8 cellular contexts compared by ENCODE assay signal in the genomic region with DNA sequence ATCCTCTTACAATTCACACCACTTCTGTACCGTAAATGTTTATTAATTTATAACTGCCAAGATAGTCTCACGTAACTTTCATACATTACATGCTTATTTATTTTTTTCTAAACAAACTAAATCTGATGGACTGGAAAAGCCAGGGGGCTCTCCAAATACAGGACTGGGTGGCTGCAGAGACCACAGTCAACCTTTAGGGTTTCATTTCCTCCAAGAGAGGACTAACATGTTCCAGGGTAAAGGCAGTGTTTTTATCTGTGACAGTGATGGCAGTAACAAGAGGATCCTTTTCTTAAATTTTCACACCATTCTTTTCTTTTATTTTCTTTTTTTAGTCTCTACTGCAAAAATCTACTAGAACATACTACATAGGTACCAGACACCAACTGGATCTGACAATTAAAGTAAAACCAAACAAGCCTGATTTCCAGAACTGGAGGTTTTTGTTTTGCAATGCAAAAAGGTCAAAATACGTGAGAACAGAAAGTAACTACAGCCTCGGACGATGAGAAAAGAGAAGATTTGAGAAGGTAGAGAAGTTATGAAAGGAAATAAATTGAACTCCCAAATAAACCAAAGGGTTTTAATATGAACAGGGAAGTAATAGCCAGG. TPM values are rescaled to one million over a fixed set of nuclear protein-coding genes. Genes with fewer than 3 reads are reported as not detected.
A peak's percentile ranks its signal among the peaks of the same experiment; 100 is the strongest.
DNase-seq lines count a peak whose midpoint lies in the region; ATAC-seq and TF ChIP-seq lines count a peak whose summit lies in the region.

No MANE protein-coding gene starts in this region.

- ATAC-seq in GM18909 (IDR thresholded peaks at IDR 0.05; ENCODE audit: poor library complexity, unreplicated experiment) (peak; percentile 41), HG03159 (IDR thresholded peaks at IDR 0.05; ENCODE audit: unreplicated experiment) (peak; percentile 42), WTC11 (no peak)

- H3K27me3 ChIP-seq in BLaER1 (no peaks in the 10 kb centered on the region), spleen (replicated peaks in 1 of 7) (no peaks in the 10 kb centered on the region)

- H3K4me3 ChIP-seq in BLaER1, result peak overlapping the region; percentile 80
- peak overlapping the region; percentile 61 to 87 (median 68) for H3K4me3 ChIP-seq in spleen

- H3K27me3 Mint-ChIP-seq in WTC11 (ENCODE audit: low read depth), result no peaks in the 10 kb centered on the region

- peak overlapping the region; percentile 75 for H3K4me2 ChIP-seq in BLaER1

- H3K27ac ChIP-seq in BLaER1, result no peak overlapping the region
- peak overlapping the region; percentile 89 to 97 (median 95) for H3K27ac ChIP-seq in spleen

- H3K9me3 ChIP-seq in BLaER1 (no peaks in the 10 kb centered on the region), spleen (no peaks in the 10 kb centered on the region)

- peak overlapping the region; percentile 98 for H3K27ac Mint-ChIP-seq in WTC11

- H3K36me3 Mint-ChIP-seq in WTC11, result no peaks in the 10 kb centered on the region

- 20 to 32% (median 24%) methylated on average over 5 of the region's 5 CpGs for WGBS in spleen, 5 donors

- peak overlapping the region; percentile 83; the same call in 1 of the 2 replicates for H3K9ac ChIP-seq in BLaER1

- DNase-seq in WTC11 (ENCODE audit: low spot score) (no peak), hepatic stellate cell (ENCODE audit: low spot score) (peak; percentile 6), spleen (no peak), NCI-H526 treated with DMSO at 0.1 percent for 48 hours (lab: John Stamatoyannopoulos, UW) (no peak)
- no peak for DNase-seq in stimulated activated CD4-positive, alpha-beta T cell treated with anti-CD3 and anti-CD28 coated beads, Interleukin-1b, Interleukin-23, amount 100 ng/mL, for 48 hours

- H3K4me1 Mint-ChIP-seq in WTC11, result peaks cover 38% of the 10 kb centered on the region

- H3K4me3 Mint-ChIP-seq in WTC11, result peak overlapping the region; percentile 89

- intact Hi-C loops in spleen (cut with DNase I; ENCODE audit: low total_unique reads), result no loop called here

- CTCF ChIA-PET in WTC11 (lab: Charles Lee), result interaction anchor here (0.5 to 2.3 kb wide), 7 partner anchors 10 to 1160 kb away, joined by 3 to 14 read pairs (median 8); a partner anchor contains a TSS

- TF ChIP-seq POLR2A in spleen (IDR thresholded peaks at IDR 0.05), result peak in 1 of 3 donors; percentile 20

- H3K4me1 ChIP-seq in BLaER1, result peaks cover 6% of the 10 kb centered on the region; the same call in 1 of the 2 replicates
- H3K4me1 ChIP-seq in spleen, result peaks cover 19 to 65% (median 52%) of the 10 kb centered on the region in 6 donors

- TF ChIP-seq CTCF in WTC11 (IDR thresholded peaks at IDR 0.05) (no peak), spleen (IDR thresholded peaks at IDR 0.05 in 8 of 11, conservative IDR thresholded peaks at IDR 0.05 in 3 of 11) (peak in 8 of 11 experiments; percentile 14 to 35 (median 22))

- peaks cover 21% of the 10 kb centered on the region for H4K20me1 ChIP-seq in BLaER1

- H3K9me3 Mint-ChIP-seq in WTC11, result peaks cover 11% of the 10 kb centered on the region

- H3K36me3 ChIP-seq in BLaER1, result no peaks in the 10 kb centered on the region
- no peaks in the 10 kb centered on the region for H3K36me3 ChIP-seq in spleen

- POLR2A ChIA-PET in WTC11 (lab: Charles Lee), result interaction anchor here (0.5 kb wide), 1 partner anchor 617 kb away, joined by 3 read pairs; a partner anchor contains a TSS

TF ChIP-seq in WTC11, 78 proteins besides CTCF, POLR2A, EP300 and RAD21:
- TF ChIP-seq, protein P1, sequence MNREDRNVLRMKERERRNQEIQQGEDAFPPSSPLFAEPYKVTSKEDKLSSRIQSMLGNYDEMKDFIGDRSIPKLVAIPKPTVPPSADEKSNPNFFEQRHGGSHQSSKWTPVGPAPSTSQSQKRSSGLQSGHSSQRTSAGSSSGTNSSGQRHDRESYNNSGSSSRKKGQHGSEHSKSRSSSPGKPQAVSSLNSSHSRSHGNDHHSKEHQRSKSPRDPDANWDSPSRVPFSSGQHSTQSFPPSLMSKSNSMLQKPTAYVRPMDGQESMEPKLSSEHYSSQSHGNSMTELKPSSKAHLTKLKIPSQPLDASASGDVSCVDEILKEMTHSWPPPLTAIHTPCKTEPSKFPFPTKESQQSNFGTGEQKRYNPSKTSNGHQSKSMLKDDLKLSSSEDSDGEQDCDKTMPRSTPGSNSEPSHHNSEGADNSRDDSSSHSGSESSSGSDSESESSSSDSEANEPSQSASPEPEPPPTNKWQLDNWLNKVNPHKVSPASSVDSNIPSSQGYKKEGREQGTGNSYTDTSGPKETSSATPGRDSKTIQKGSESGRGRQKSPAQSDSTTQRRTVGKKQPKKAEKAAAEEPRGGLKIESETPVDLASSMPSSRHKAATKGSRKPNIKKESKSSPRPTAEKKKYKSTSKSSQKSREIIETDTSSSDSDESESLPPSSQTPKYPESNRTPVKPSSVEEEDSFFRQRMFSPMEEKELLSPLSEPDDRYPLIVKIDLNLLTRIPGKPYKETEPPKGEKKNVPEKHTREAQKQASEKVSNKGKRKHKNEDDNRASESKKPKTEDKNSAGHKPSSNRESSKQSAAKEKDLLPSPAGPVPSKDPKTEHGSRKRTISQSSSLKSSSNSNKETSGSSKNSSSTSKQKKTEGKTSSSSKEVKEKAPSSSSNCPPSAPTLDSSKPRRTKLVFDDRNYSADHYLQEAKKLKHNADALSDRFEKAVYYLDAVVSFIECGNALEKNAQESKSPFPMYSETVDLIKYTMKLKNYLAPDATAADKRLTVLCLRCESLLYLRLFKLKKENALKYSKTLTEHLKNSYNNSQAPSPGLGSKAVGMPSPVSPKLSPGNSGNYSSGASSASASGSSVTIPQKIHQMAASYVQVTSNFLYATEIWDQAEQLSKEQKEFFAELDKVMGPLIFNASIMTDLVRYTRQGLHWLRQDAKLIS (CRISPR knock-in tag; IDR thresholded peaks at IDR 0.05; ENCODE audit: borderline replicate concordance), result no peak
- TF ChIP-seq SMAD4 (CRISPR knock-in tag; IDR thresholded peaks at IDR 0.05) (no peak), ZNF219 (CRISPR knock-in tag; IDR thresholded peaks at IDR 0.05; ENCODE audit: borderline replicate concordance) (no peak), ZNF396 (CRISPR knock-in tag; IDR thresholded peaks at IDR 0.05; ENCODE audit: borderline replicate concordance) (no peak), NR2C2 (CRISPR knock-in tag; IDR thresholded peaks at IDR 0.05) (no peak)
- TF ChIP-seq, protein P2, sequence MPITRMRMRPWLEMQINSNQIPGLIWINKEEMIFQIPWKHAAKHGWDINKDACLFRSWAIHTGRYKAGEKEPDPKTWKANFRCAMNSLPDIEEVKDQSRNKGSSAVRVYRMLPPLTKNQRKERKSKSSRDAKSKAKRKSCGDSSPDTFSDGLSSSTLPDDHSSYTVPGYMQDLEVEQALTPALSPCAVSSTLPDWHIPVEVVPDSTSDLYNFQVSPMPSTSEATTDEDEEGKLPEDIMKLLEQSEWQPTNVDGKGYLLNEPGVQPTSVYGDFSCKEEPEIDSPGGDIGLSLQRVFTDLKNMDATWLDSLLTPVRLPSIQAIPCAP (CRISPR knock-in tag; IDR thresholded peaks at IDR 0.05), result no peak
- TF ChIP-seq, protein P3, sequence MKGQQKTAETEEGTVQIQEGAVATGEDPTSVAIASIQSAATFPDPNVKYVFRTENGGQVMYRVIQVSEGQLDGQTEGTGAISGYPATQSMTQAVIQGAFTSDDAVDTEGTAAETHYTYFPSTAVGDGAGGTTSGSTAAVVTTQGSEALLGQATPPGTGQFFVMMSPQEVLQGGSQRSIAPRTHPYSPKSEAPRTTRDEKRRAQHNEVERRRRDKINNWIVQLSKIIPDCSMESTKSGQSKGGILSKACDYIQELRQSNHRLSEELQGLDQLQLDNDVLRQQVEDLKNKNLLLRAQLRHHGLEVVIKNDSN (CRISPR knock-in tag; IDR thresholded peaks at IDR 0.05), result no peak

RNA-seq across cellular contexts. Expression of a gene that starts 1.2 kb away (rescaled TPM):
- total RNA-seq in WTC11 (2021) (14.9 to 15.0 TPM (median 14.9 TPM) in 3 replicates), spleen (10 to 100 TPM; 45.4 to 76.6 (median 63.7) TPM)
- polyA plus RNA-seq in spleen, result 10 to 100 TPM; 27.2 to 29.9 (median 28.9) TPM
